Comparison of ENCODE assay signal across 12 cellular contexts in the genomic region with DNA sequence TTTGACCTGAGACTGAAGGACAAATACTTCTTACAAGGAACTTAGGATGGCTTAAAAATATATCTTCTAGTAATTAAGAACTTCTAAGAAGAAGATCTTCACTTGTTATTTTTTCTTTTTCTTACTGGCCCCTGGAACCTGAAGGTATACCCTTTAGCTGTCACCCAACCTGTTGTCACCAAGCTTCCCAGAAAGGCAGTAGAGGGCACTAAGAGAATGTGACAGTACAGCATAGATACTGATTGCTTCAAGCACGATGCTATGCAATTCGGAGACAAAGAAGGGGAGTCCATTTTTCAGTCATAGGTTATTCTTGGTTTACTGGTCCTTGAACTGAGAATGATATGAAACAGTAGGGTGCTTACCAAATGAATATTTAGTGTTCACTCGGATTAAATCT.
DNase-seq lines count a peak whose midpoint lies in the region; ATAC-seq and TF ChIP-seq lines count a peak whose summit lies in the region.
"Had no signal": no experiment of that assay in that cellular context is flagged by ENCODE, and none has a peak within 500 bp of the region (broad histone marks: within the 10 kb centered on the region; RNA-seq: fewer than 3 reads in every experiment).

No MANE protein-coding gene starts in this region.

- H3K4me2 ChIP-seq in MM.1S (ENCODE audit: low read depth, low read length): no peak overlapping the region

- H3K9ac ChIP-seq in MM.1S (ENCODE audit: low read length): no peak overlapping the region

- H3K9me3 ChIP-seq in MM.1S (replicated peaks; ENCODE audit: insufficient read depth, low read length): no peaks in the 10 kb centered on the region
- H3K9me3 ChIP-seq: prostate gland had no signal

- no peaks in the 10 kb centered on the region for H3K9me2 ChIP-seq in MM.1S (replicated peaks; ENCODE audit: insufficient read depth, low read length)

- no peaks in the 10 kb centered on the region for H3K36me3 Mint-ChIP-seq in activated CD4-positive, alpha-beta memory T cell treated with anti-CD3 and anti-CD28 coated beads for 36 hours

- no peaks in the 10 kb centered on the region for H3K27me3 ChIP-seq in MM.1S (replicated peaks; ENCODE audit: insufficient read depth, low read length)

- intact Hi-C loops in activated CD4-positive, alpha-beta memory T cell treated with anti-CD3 and anti-CD28 coated beads for 36 hours (cut with micrococcal nuclease): no loop called here

- H3K27me3 Mint-ChIP-seq in activated CD4-positive, alpha-beta memory T cell treated with anti-CD3 and anti-CD28 coated beads for 36 hours: no peaks in the 10 kb centered on the region

- no peaks in the 10 kb centered on the region for H3K4me1 Mint-ChIP-seq in activated CD4-positive, alpha-beta memory T cell treated with anti-CD3 and anti-CD28 coated beads for 36 hours (ENCODE audit: low read depth)

- H3K9me3 Mint-ChIP-seq in activated CD4-positive, alpha-beta memory T cell treated with anti-CD3 and anti-CD28 coated beads for 36 hours: no peaks in the 10 kb centered on the region

- no peaks in the 10 kb centered on the region for H3K4me1 ChIP-seq in MM.1S (ENCODE audit: low read length)
- H3K4me1 ChIP-seq: prostate gland had no signal

- H3K79me2 ChIP-seq in MM.1S (ENCODE audit: low read length): no peaks in the 10 kb centered on the region

- H3K27ac Mint-ChIP-seq in activated CD4-positive, alpha-beta memory T cell treated with anti-CD3 and anti-CD28 coated beads for 36 hours: no peak overlapping the region
- H3K27ac Mint-ChIP-seq: HFFc6 had no signal

- H3K4me3 Mint-ChIP-seq in activated CD4-positive, alpha-beta memory T cell treated with anti-CD3 and anti-CD28 coated beads for 36 hours: no peak overlapping the region
- H3K4me3 Mint-ChIP-seq: HFFc6 had no signal

- POLR2A ChIA-PET in activated CD4-positive, alpha-beta memory T cell treated with anti-CD3 and anti-CD28 coated beads for 36 hours (lab: Charles Lee): no interaction called here

- H3K27ac ChIP-seq in MM.1S (ENCODE audit: low read length): no peak overlapping the region
- H3K27ac ChIP-seq: prostate gland had no signal

- H4K20me1 ChIP-seq in MM.1S (ENCODE audit: insufficient read depth, low read length): no peaks in the 10 kb centered on the region

- no peaks in the 10 kb centered on the region for H3K36me3 ChIP-seq in MM.1S (replicated peaks; ENCODE audit: insufficient read depth, low read length)
- H3K36me3 ChIP-seq: prostate gland had no signal

- CTCF ChIA-PET in activated CD4-positive, alpha-beta memory T cell treated with anti-CD3 and anti-CD28 coated beads for 36 hours (lab: Charles Lee): no interaction called here

- 0 out of 3 replicates have a peak, but pooled peaks have one; percentile 40 for ATAC-seq in SK-N-SH treated with all-trans-retinoic acid at 6 μM for 48 hours

- H2AFZ ChIP-seq in MM.1S (ENCODE audit: low read length): no peak overlapping the region

- 0 out of 2 replicates have a peak, but pooled peaks have one; percentile 6 for TF ChIP-seq CTCF in MM.1S (IDR thresholded peaks at IDR 0.05; ENCODE audit: low read length)

- DNase-seq in DMS153 treated with DMSO at 0.1 percent for 48 hours (lab: John Stamatoyannopoulos, UW; ENCODE audit: unreplicated experiment) (peak; percentile 9), DMS153 (lab: John Stamatoyannopoulos, UW) (no peak), MM.1S (no peak), iris pigment epithelial cell (ENCODE audit: low read depth) (peak; percentile 1), nucleus accumbens (lab: John Stamatoyannopoulos, UW) (no peak), NCI-H526 treated with DMSO at 0.1 percent for 48 hours (lab: John Stamatoyannopoulos, UW) (no peak)
- no peak for DNase-seq in activated CD4-positive, alpha-beta memory T cell treated with anti-CD3 and anti-CD28 coated beads for 36 hours
- DNase-seq: GF-D8, HFFc6, T-helper 2 cell had no signal

- H3F3A ChIP-seq in MM.1S (ENCODE audit: insufficient read depth, low read length): no peaks in the 10 kb centered on the region

- H3K4me3 ChIP-seq in MM.1S (ENCODE audit: low read length): no peak overlapping the region
- H3K4me3 ChIP-seq: prostate gland had no signal

TF ChIP-seq in SK-N-SH treated with all-trans-retinoic acid at 6 μM for 48 hours, 23 proteins besides CTCF, POLR2A, EP300 and RAD21:
- no peak for TF ChIP-seq TOX (CRISPR knock-in tag; IDR thresholded peaks at IDR 0.05; ENCODE audit: borderline replicate concordance)
- TF ChIP-seq GLIS3 (CRISPR knock-in tag; IDR thresholded peaks at IDR 0.05): no peak
- TF ChIP-seq ZC3H10 (CRISPR knock-in tag; IDR thresholded peaks at IDR 0.05): no peak
- no peak for TF ChIP-seq ESRRG (CRISPR knock-in tag; IDR thresholded peaks at IDR 0.05)
- TF ChIP-seq, protein P1, sequence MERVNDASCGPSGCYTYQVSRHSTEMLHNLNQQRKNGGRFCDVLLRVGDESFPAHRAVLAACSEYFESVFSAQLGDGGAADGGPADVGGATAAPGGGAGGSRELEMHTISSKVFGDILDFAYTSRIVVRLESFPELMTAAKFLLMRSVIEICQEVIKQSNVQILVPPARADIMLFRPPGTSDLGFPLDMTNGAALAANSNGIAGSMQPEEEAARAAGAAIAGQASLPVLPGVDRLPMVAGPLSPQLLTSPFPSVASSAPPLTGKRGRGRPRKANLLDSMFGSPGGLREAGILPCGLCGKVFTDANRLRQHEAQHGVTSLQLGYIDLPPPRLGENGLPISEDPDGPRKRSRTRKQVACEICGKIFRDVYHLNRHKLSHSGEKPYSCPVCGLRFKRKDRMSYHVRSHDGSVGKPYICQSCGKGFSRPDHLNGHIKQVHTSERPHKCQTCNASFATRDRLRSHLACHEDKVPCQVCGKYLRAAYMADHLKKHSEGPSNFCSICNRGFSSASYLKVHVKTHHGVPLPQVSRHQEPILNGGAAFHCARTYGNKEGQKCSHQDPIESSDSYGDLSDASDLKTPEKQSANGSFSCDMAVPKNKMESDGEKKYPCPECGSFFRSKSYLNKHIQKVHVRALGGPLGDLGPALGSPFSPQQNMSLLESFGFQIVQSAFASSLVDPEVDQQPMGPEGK (CRISPR knock-in tag; IDR thresholded peaks at IDR 0.05; ENCODE audit: borderline replicate concordance): no peak
- TF ChIP-seq, protein P2, sequence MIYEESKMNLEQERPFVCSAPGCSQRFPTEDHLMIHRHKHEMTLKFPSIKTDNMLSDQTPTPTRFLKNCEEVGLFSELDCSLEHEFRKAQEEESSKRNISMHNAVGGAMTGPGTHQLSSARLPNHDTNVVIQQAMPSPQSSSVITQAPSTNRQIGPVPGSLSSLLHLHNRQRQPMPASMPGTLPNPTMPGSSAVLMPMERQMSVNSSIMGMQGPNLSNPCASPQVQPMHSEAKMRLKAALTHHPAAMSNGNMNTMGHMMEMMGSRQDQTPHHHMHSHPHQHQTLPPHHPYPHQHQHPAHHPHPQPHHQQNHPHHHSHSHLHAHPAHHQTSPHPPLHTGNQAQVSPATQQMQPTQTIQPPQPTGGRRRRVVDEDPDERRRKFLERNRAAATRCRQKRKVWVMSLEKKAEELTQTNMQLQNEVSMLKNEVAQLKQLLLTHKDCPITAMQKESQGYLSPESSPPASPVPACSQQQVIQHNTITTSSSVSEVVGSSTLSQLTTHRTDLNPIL (CRISPR knock-in tag; IDR thresholded peaks at IDR 0.05; ENCODE audit: low read depth): no peak
- TF ChIP-seq SNAI2 (CRISPR knock-in tag; IDR thresholded peaks at IDR 0.05): no peak
- TF ChIP-seq PPARA (CRISPR knock-in tag; IDR thresholded peaks at IDR 0.05; ENCODE audit: borderline replicate concordance): no peak
- no peak for TF ChIP-seq BACH2 (CRISPR knock-in tag; IDR thresholded peaks at IDR 0.05; ENCODE audit: borderline replicate concordance)
- no peak for TF ChIP-seq ZFP3 (CRISPR knock-in tag; IDR thresholded peaks at IDR 0.05)

Comparison
In these comparisons a context has a peak if more than half of its experiments do, and no peak if none do; other contexts are left out.
1. DNase-seq: peak in DMS153 treated with DMSO at 0.1 percent for 48 hours (single experiment) and iris pigment epithelial cell (single experiment); none in DMS153 (single experiment), MM.1S (single experiment), nucleus accumbens (0 of 56), activated CD4-positive, alpha-beta memory T cell treated with anti-CD3 and anti-CD28 coated beads for 36 hours (single experiment) and NCI-H526 treated with DMSO at 0.1 percent for 48 hours (single experiment).